8 cellular contexts compared by ENCODE assay signal in genomic region chr16:89658221-89658879, GRCh38. TPM values are rescaled to one million over a fixed set of nuclear protein-coding genes. Genes with fewer than 3 reads are reported as not detected.
DNase-seq lines count a peak whose midpoint lies in the region; ATAC-seq and TF ChIP-seq lines count a peak whose summit lies in the region.

No MANE protein-coding gene starts in this region.

- H3K27me3 ChIP-seq in Panc1 (ENCODE audit: control insufficient read depth, insufficient read depth, low read length) (no peaks in the 10 kb centered on the region), muscle layer of duodenum (ENCODE audit: low read depth, low read length) (no peaks in the 10 kb centered on the region)

- peaks cover 20 to 28% of the 10 kb centered on the region in 2 donors for H3K4me1 Mint-ChIP-seq in effector memory CD8-positive, alpha-beta T cell (ENCODE audit: low read depth in 2 of 2)

- peak overlapping the region; percentile 81 to 88 for H3K4me3 Mint-ChIP-seq in effector memory CD8-positive, alpha-beta T cell

- in situ Hi-C loops in Panc1 (cut with HindIII; ENCODE audit: low pct_unique_long_range_greater_than_20kb, low sequenced_read_pairs) (no loop called here), G401 (cut with HindIII; ENCODE audit: low sequenced_read_pairs) (no loop called here)

- H3K4me3 ChIP-seq in Panc1 (ENCODE audit: low read depth in 2 of 2, low read length in 2 of 2), result peak overlapping the region; percentile 92 to 96
- H3K4me3 ChIP-seq in muscle layer of duodenum (ENCODE audit: low read depth in 1 of 2, low read length in 2 of 2), result peak overlapping the region; percentile 93 to 94

- BruUV-seq in Panc1 (replicated peaks; lab: Mats Ljungman, UMichigan), result no TSS peak

- peak; percentile 13 for DNase-seq in activated T-cell treated with anti-CD3 and anti-CD28 coated beads, Interleukin-2, amount 50 U/mL, for 1 hour
- no peak for DNase-seq in activated T-cell treated with anti-CD3 and anti-CD28 coated beads, Interleukin-2, amount 50 U/mL, for 48 hours
- DNase-seq in Panc1 (ENCODE audit: low read depth, low spot score), result no peak
- no peak for DNase-seq in effector memory CD8-positive, alpha-beta T cell
- no peak for DNase-seq in G401 (ENCODE audit: low spot score)

- H3K4me1 ChIP-seq in Panc1 (ENCODE audit: control insufficient read depth, insufficient read depth, low read length), result no peaks in the 10 kb centered on the region
- H3K4me1 ChIP-seq in muscle layer of duodenum (ENCODE audit: control insufficient read depth in 1 of 2, insufficient read depth in 2 of 2, low read length in 2 of 2), result peaks cover 10 to 19% of the 10 kb centered on the region in 2 donors

- intact Hi-C loops in Panc1 (cut with micrococcal nuclease; ENCODE audit: unreplicated experiment), result no loop called here

- TF ChIP-seq POLR2A in GM18505 (IDR thresholded peaks at IDR 0.05; ENCODE audit: borderline replicate concordance, extremely low read depth, insufficient read depth, insufficient read length), result no peak

- peak; percentile 42; the same call in 1 of the 2 replicates for ATAC-seq in Panc1
- no peak for ATAC-seq in effector memory CD8-positive, alpha-beta T cell (replicated peaks)
- no peak for ATAC-seq in HG02610 (IDR thresholded peaks at IDR 0.05; ENCODE audit: unreplicated experiment)
- ATAC-seq in GM18505 (IDR thresholded peaks at IDR 0.05; ENCODE audit: unreplicated experiment), result no peak

- no peaks in the 10 kb centered on the region for H3K9me3 Mint-ChIP-seq in effector memory CD8-positive, alpha-beta T cell

- TF ChIP-seq CTCF in Panc1 (IDR thresholded peaks at IDR 0.05), result no peak

- CTCF ChIA-PET in Panc1 (lab: Charles Lee), result no interaction called here

- H3K27ac ChIP-seq in Panc1 (ENCODE audit: low read length), result peak overlapping the region; percentile 93
- H3K27ac ChIP-seq in muscle layer of duodenum (ENCODE audit: low read length), result no peak overlapping the region

- H3K9me3 ChIP-seq in Panc1 (ENCODE audit: control insufficient read depth, insufficient read depth, low read depth, low read length), result no peaks in the 10 kb centered on the region
- H3K9me3 ChIP-seq in muscle layer of duodenum (ENCODE audit: control insufficient read depth in 1 of 2, low read length in 2 of 2), result no peaks in the 10 kb centered on the region

- peak overlapping the region; percentile 88 to 92 for H3K27ac Mint-ChIP-seq in effector memory CD8-positive, alpha-beta T cell

- no peaks in the 10 kb centered on the region for H3K27me3 Mint-ChIP-seq in effector memory CD8-positive, alpha-beta T cell

- H3K36me3 Mint-ChIP-seq in effector memory CD8-positive, alpha-beta T cell (ENCODE audit: insufficient read depth), result peaks cover 52% of the 10 kb centered on the region

- POLR2A ChIA-PET in Panc1 (lab: Charles Lee), result no interaction called here

- H3K36me3 ChIP-seq in Panc1 (ENCODE audit: control insufficient read depth, insufficient read depth, low read length) (peaks cover 18% of the 10 kb centered on the region), muscle layer of duodenum (ENCODE audit: control insufficient read depth in 1 of 2, insufficient read depth in 2 of 2, low read length in 2 of 2) (peaks cover 3 to 7% of the 10 kb centered on the region in 2 donors)

RNA-seq across cellular contexts. Expression of gene SPATA33, which starts 0.7 kb away (rescaled TPM):
- total RNA-seq in Panc1 (2021; ENCODE audit: unreplicated experiment), result 18.3 TPM
- polyA plus RNA-seq in Panc1 (2012; ENCODE audit: insufficient read length), result 12.4 TPM
- 2.9 and 7.3 TPM in 2 replicates for total RNA-seq in G401 (2014; rRNA removed; shearing (Covaris generic))

RNA-seq across cellular contexts. Expression of gene CHMP1A, which starts 0.8 kb away (rescaled TPM):
- total RNA-seq in Panc1 (2021; ENCODE audit: unreplicated experiment), result 98.0 TPM
- 121 TPM for polyA plus RNA-seq in Panc1 (2012; ENCODE audit: insufficient read length)
- total RNA-seq in G401 (2014; rRNA removed; shearing (Covaris generic)), result 198 and 238 TPM in 2 replicates

RNA-seq across cellular contexts. Expression of gene CDK10, which starts 28.1 kb away (rescaled TPM):
- 52.6 TPM for total RNA-seq in Panc1 (2021; ENCODE audit: unreplicated experiment)
- polyA plus RNA-seq in Panc1 (2012; ENCODE audit: insufficient read length), result 54.0 TPM
- 57.2 and 58.8 TPM in 2 replicates for total RNA-seq in G401 (2014; rRNA removed; shearing (Covaris generic))

RNA-seq across cellular contexts. Expression of gene SPATA2L, which starts 43.2 kb away (rescaled TPM):
- 12.7 TPM for total RNA-seq in Panc1 (2021; ENCODE audit: unreplicated experiment)
- 16.0 TPM for polyA plus RNA-seq in Panc1 (2012; ENCODE audit: insufficient read length)
- 94.8 and 114 TPM in 2 replicates for total RNA-seq in G401 (2014; rRNA removed; shearing (Covaris generic))

RNA-seq across cellular contexts. Expression of gene DPEP1, which starts 44.9 kb away (rescaled TPM):
- 0.18 TPM for total RNA-seq in Panc1 (2021; ENCODE audit: unreplicated experiment)
- 0.78 TPM for polyA plus RNA-seq in Panc1 (2012; ENCODE audit: insufficient read length)
- total RNA-seq in G401 (2014; rRNA removed; shearing (Covaris generic)), result 0.55 TPM in 1 of 2 replicates, not detected in the other
